Comparison of ENCODE assay signal across 8 cellular contexts in genomic region chr4:53702334-53703266, GRCh38.
DNase-seq lines count a peak whose midpoint lies in the region; ATAC-seq and TF ChIP-seq lines count a peak whose summit lies in the region.

No MANE protein-coding gene starts in this region.

- H3K4me3 ChIP-seq in brain microvascular endothelial cell (ENCODE audit: low read depth, low read length): peak overlapping the region; percentile 33
- H3K4me3 ChIP-seq in skin epidermis: peak overlapping the region in 3 of 7 experiments; percentile 12 to 22 (median 15)

- ATAC-seq in GM19463 (IDR thresholded peaks at IDR 0.05; ENCODE audit: unreplicated experiment): peak; percentile 64
- peak; percentile 73 for ATAC-seq in HG03460 (IDR thresholded peaks at IDR 0.05; ENCODE audit: unreplicated experiment)

- DNase-seq in DMS79 treated with DMSO at 0.1 percent for 48 hours (lab: John Stamatoyannopoulos, UW) (peak; percentile 67), NCI-H748 (lab: John Stamatoyannopoulos, UW; ENCODE audit: unreplicated experiment) (peak; percentile 97), brain microvascular endothelial cell (peak; percentile 77), iris pigment epithelial cell (ENCODE audit: low read depth) (peak; percentile 83), T-helper 9 cell (no peak)

- in situ Hi-C loops in brain microvascular endothelial cell (cut with HindIII; ENCODE audit: low pct_ligation_motif_present, low sequenced_read_pairs): loop anchor here (25.0 kb wide), 1 partner anchor 510 kb away; no protein-coding TSS in a partner anchor

- H3K27me3 ChIP-seq in brain microvascular endothelial cell (replicated peaks): no peaks in the 10 kb centered on the region

- no peaks in the 10 kb centered on the region for H3K36me3 ChIP-seq in brain microvascular endothelial cell (replicated peaks)

- peak overlapping the region; percentile 52 for H3K27ac ChIP-seq in brain microvascular endothelial cell
- H3K27ac ChIP-seq in skin epidermis: peak overlapping the region in 19 of 21 experiments; percentile 5 to 78 (median 49)

- peak; percentile 51 for TF ChIP-seq CTCF in brain microvascular endothelial cell (IDR thresholded peaks at IDR 0.05; ENCODE audit: low read depth, low read length, missing control alignments)
